ENCODE assay signal across 21 cellular contexts in genomic region chr5:97141031-97141430, GRCh38. TPM values are rescaled to one million over a fixed set of nuclear protein-coding genes. Genes with fewer than 3 reads are reported as not detected.
DNase-seq lines count a peak whose midpoint lies in the region; FAIRE-seq and TF ChIP-seq lines count a peak whose summit lies in the region.
"Had no signal": no experiment of that assay in that cellular context is flagged by ENCODE, and none has a peak within 500 bp of the region (broad histone marks: within the 10 kb centered on the region; RNA-seq: fewer than 3 reads in every experiment).

No MANE protein-coding gene starts in this region.

- CTCF ChIA-PET in Caco-2 (lab: Charles Lee): interaction anchor here (1.1 to 3.2 kb wide), 4 partner anchors 30 to 272 kb away, joined by 3 to 90 read pairs (median 6); no protein-coding TSS in a partner anchor
- CTCF ChIA-PET in mammary epithelial cell (lab: Charles Lee; ENCODE audit: low non-redundant PET): no interaction called here
- CTCF ChIA-PET in A673 (lab: Charles Lee): no interaction called here

- H4K8ac ChIP-seq in neuronal stem cell (ENCODE audit: low read depth, low read length): no peak overlapping the region

- dilution Hi-C loops in mammary epithelial cell (cut with HindIII; ENCODE audit: low sequenced_read_pairs): no loop called here

- TF ChIP-seq CTCF in Caco-2 (IDR thresholded peaks at IDR 0.05; ENCODE audit: insufficient read depth in 1 of 2, low read depth in 1 of 2, low read length in 1 of 2, severe bottlenecking in 1 of 2, unreplicated experiment in 1 of 2): no peak
- TF ChIP-seq CTCF in brain (conservative IDR thresholded peaks at IDR 0.05): no peak
- no peak for TF ChIP-seq CTCF in mammary epithelial cell (conservative IDR thresholded peaks at IDR 0.05 in 1 of 2, IDR thresholded peaks at IDR 0.05 in 1 of 2; ENCODE audit: extremely low read depth in 1 of 2, insufficient read depth in 1 of 2, low read depth in 1 of 2, low read length in 2 of 2)
- TF ChIP-seq CTCF in A673 (conservative IDR thresholded peaks at IDR 0.05; ENCODE audit: low read depth, low read length): no peak

- H3K18ac ChIP-seq in neuronal stem cell (ENCODE audit: low read length): no peak overlapping the region

- WGBS in neuronal stem cell (ENCODE audit: extremely low coverage in 2 of 2, insufficient read length in 2 of 2, insufficient replicate concordance in 1 of 2), 2 donors: no CpG with 5 or more reads among the region's 4 CpGs
- WGBS in mammary epithelial cell (ENCODE audit: low coverage, missing lambda C conversion rate): 48% methylated on average over 4 of the region's 4 CpGs

- no peak overlapping the region for H3K4me2 ChIP-seq in neuronal stem cell (ENCODE audit: insufficient read depth, low read length, poor library complexity, severe bottlenecking)
- H3K4me2 ChIP-seq in mammary epithelial cell (ENCODE audit: insufficient read depth, low read depth, low read length): no peak overlapping the region

- H3K27ac ChIP-seq in neuronal stem cell (replicated peaks; ENCODE audit: low read length) (no peak overlapping the region), mammary epithelial cell (ENCODE audit: insufficient read depth, low read depth, low read length) (no peak overlapping the region), A673 (ENCODE audit: low read depth, low read length, poor library complexity, severe bottlenecking) (no peak overlapping the region)
- H3K27ac ChIP-seq: RWPE1 had no signal

- H3K9me3 Mint-ChIP-seq in Caco-2 (ENCODE audit: unreplicated experiment) (no peaks in the 10 kb centered on the region), brain (no peaks in the 10 kb centered on the region)

- no peak overlapping the region for H2BK120ac ChIP-seq in neuronal stem cell (ENCODE audit: low read depth, low read length)

- H2AK5ac ChIP-seq in neuronal stem cell (ENCODE audit: low read depth, low read length): no peak overlapping the region

- no peak overlapping the region for H3K23ac ChIP-seq in neuronal stem cell (ENCODE audit: low read depth, low read length, poor library complexity)

- H4K20me1 ChIP-seq in mammary epithelial cell (ENCODE audit: insufficient read depth, low read length): no peaks in the 10 kb centered on the region

- H3K4me1 ChIP-seq in Caco-2: peaks cover 12% of the 10 kb centered on the region
- H3K4me1 ChIP-seq in neuronal stem cell (ENCODE audit: control insufficient read depth in 2 of 2, insufficient read depth in 1 of 2, low read depth in 1 of 2, low read length in 2 of 2): peaks cover 12 to 18% of the 10 kb centered on the region in 2 donors
- no peaks in the 10 kb centered on the region for H3K4me1 ChIP-seq in mammary epithelial cell (ENCODE audit: insufficient read depth, low read length)
- H3K4me1 ChIP-seq in A673 (ENCODE audit: insufficient read depth, low read length, poor library complexity, severe bottlenecking): no peaks in the 10 kb centered on the region

- no peaks in the 10 kb centered on the region for H3K79me2 ChIP-seq in mammary epithelial cell (ENCODE audit: insufficient read depth, low read length)

- intact Hi-C loops in Caco-2 (cut with micrococcal nuclease; ENCODE audit: unreplicated experiment) (loop anchor here (5.0 kb wide), 2 partner anchors 44 to 389 kb away; no protein-coding TSS in a partner anchor), mammary epithelial cell (cut with micrococcal nuclease) (loop anchor here (5.0 kb wide), 1 partner anchor 99 kb away; no protein-coding TSS in a partner anchor), A673 (cut with micrococcal nuclease; ENCODE audit: unreplicated experiment) (loop anchor here (5.0 kb wide), 3 partner anchors 144 to 799 kb away; no protein-coding TSS in a partner anchor)

- H4K91ac ChIP-seq in neuronal stem cell (ENCODE audit: low read depth, low read length, poor library complexity): no peak overlapping the region

- H3K9ac ChIP-seq in neuronal stem cell (ENCODE audit: low read depth, low read length, poor library complexity) (no peak overlapping the region), mammary epithelial cell (ENCODE audit: insufficient read depth, low read length) (no peak overlapping the region)

- no peak for DNase-seq in Caco-2
- DNase-seq in neuronal stem cell (ENCODE audit: low spot score): no peak
- no peak for DNase-seq in mammary epithelial cell
- no peak for DNase-seq in NCI-H2107 treated with DMSO at 0.1 percent for 48 hours (lab: John Stamatoyannopoulos, UW; ENCODE audit: unreplicated experiment)
- DNase-seq in A673 (ENCODE audit: low spot score): no peak
- no peak for DNase-seq in MG63
- DNase-seq: DMS53, IMR-90, Kasumi-1, NCI-H1417 treated with DMSO at 0.1 percent for 48 hours, NCI-H2081, NCI-H2227 treated with DMSO at 0.1 percent for 48 hours, NCI-H526 treated with DMSO at 0.1 percent for 48 hours, OCI-M1 had no signal

- peak overlapping the region; percentile 10 for H2AFZ ChIP-seq in neuronal stem cell (ENCODE audit: low read length)
- H2AFZ ChIP-seq in mammary epithelial cell (ENCODE audit: low read depth, low read length): no peak overlapping the region

- H3K4me3 ChIP-seq in Caco-2 (ENCODE audit: low read depth, low read length) (no peak overlapping the region), neuronal stem cell (ENCODE audit: low read length in 2 of 2) (peak overlapping the region in 1 of 2 donors; percentile 51), mammary epithelial cell (replicated peaks in 1 of 3; ENCODE audit: insufficient read depth in 1 of 3, low read depth in 2 of 3, low read length in 3 of 3) (no peak overlapping the region), A673 (ENCODE audit: low read depth, low read length, poor library complexity, severe bottlenecking) (no peak overlapping the region), MG63 (no peak overlapping the region)
- H3K4me3 ChIP-seq: GM12878, HAP-1 had no signal

- H3K36me3 Mint-ChIP-seq in Caco-2 (ENCODE audit: insufficient read depth, unreplicated experiment): no peaks in the 10 kb centered on the region
- no peaks in the 10 kb centered on the region for H3K36me3 Mint-ChIP-seq in brain

- FAIRE-seq in islet of Langerhans (lab: Jason Lieb, UNC): peak; percentile 13
- FAIRE-seq: GM12878, GM18507 had no signal

- no TSS peak for BruUV-seq in Caco-2 (replicated peaks; lab: Mats Ljungman, UMichigan)
- BruUV-seq in mammary epithelial cell (replicated peaks; lab: Mats Ljungman, UMichigan): no TSS peak
- no TSS peak for BruUV-seq in A673 (replicated peaks; lab: Mats Ljungman, UMichigan)

- no peak overlapping the region for H2BK15ac ChIP-seq in neuronal stem cell (ENCODE audit: low read length)

- no peaks in the 10 kb centered on the region for H3K27me3 ChIP-seq in Caco-2 (replicated peaks; ENCODE audit: control insufficient read depth, insufficient read depth, low read length)
- H3K27me3 ChIP-seq in neuronal stem cell (ENCODE audit: control insufficient read depth in 3 of 3, insufficient read depth in 3 of 3, low read depth in 1 of 3, low read length in 3 of 3): no peaks in the 10 kb centered on the region
- peaks cover 2% of the 10 kb centered on the region for H3K27me3 ChIP-seq in mammary epithelial cell (ENCODE audit: insufficient read depth, low read length)
- H3K27me3 ChIP-seq in A673 (replicated peaks; ENCODE audit: insufficient read depth, low read depth, low read length, poor library complexity): no peaks in the 10 kb centered on the region
- peaks cover 17% of the 10 kb centered on the region for H3K27me3 ChIP-seq in MG63

- no peak overlapping the region for H2BK5ac ChIP-seq in neuronal stem cell (ENCODE audit: low read length)

- no peak overlapping the region for H3K14ac ChIP-seq in neuronal stem cell (ENCODE audit: low read length)

- in situ Hi-C loops in mammary epithelial cell (cut with MboI; ENCODE audit: low sequenced_read_pairs in 2 of 2): no loop called here

- H3K4ac ChIP-seq in neuronal stem cell (ENCODE audit: low read length): no peak overlapping the region

- H3K4me3 Mint-ChIP-seq in Caco-2 (ENCODE audit: unreplicated experiment): peak overlapping the region; percentile 63
- H3K4me3 Mint-ChIP-seq in brain: peak overlapping the region; percentile 75 to 84 (median 81)

- no peak overlapping the region for H3K27ac Mint-ChIP-seq in Caco-2 (ENCODE audit: unreplicated experiment)
- H3K27ac Mint-ChIP-seq in brain: peak overlapping the region; percentile 23 to 79 (median 71)

- peaks cover 2% of the 10 kb centered on the region for H3K79me1 ChIP-seq in neuronal stem cell (ENCODE audit: low read depth, low read length)

- POLR2A ChIA-PET in Caco-2 (lab: Charles Lee): no interaction called here
- POLR2A ChIA-PET in A673 (lab: Charles Lee; ENCODE audit: low non-redundant PET): no interaction called here

- H3K9me3 ChIP-seq in Caco-2 (no peaks in the 10 kb centered on the region), neuronal stem cell (replicated peaks in 1 of 2; ENCODE audit: control insufficient read depth in 2 of 2, insufficient read depth in 1 of 2, low read depth in 1 of 2, low read length in 2 of 2) (no peaks in the 10 kb centered on the region), mammary epithelial cell (replicated peaks; ENCODE audit: insufficient read depth, low read length) (no peaks in the 10 kb centered on the region), A673 (ENCODE audit: low read depth, low read length, poor library complexity, severe bottlenecking) (no peaks in the 10 kb centered on the region), MG63 (no peaks in the 10 kb centered on the region)
- H3K9me3 ChIP-seq: HAP-1 had no signal

- peaks cover 16% of the 10 kb centered on the region for H3K4me1 Mint-ChIP-seq in Caco-2 (ENCODE audit: low read depth, unreplicated experiment)
- peaks cover 69% of the 10 kb centered on the region for H3K4me1 Mint-ChIP-seq in brain

- H3K27me3 Mint-ChIP-seq in Caco-2 (ENCODE audit: insufficient read depth, unreplicated experiment): no peaks in the 10 kb centered on the region
- H3K27me3 Mint-ChIP-seq in brain: no peaks in the 10 kb centered on the region

- no peak overlapping the region for H2BK12ac ChIP-seq in neuronal stem cell (ENCODE audit: low read length)

- no peaks in the 10 kb centered on the region for H3K36me3 ChIP-seq in Caco-2 (ENCODE audit: control insufficient read depth, insufficient read depth, low read length)
- H3K36me3 ChIP-seq in neuronal stem cell (replicated peaks in 1 of 2; ENCODE audit: control insufficient read depth in 2 of 2, insufficient read depth in 2 of 2, low read length in 2 of 2): peaks cover 0 to 2% of the 10 kb centered on the region in 2 donors
- no peaks in the 10 kb centered on the region for H3K36me3 ChIP-seq in mammary epithelial cell (ENCODE audit: insufficient read depth, low read length)
- H3K36me3 ChIP-seq in A673 (ENCODE audit: insufficient read depth, low read length, poor library complexity, severe bottlenecking): no peaks in the 10 kb centered on the region
- no peaks in the 10 kb centered on the region for H3K36me3 ChIP-seq in MG63
- H3K36me3 ChIP-seq: HAP-1 had no signal

RNA-seq across cellular contexts. Expression of gene LIX1, which starts 1.4 kb away (rescaled TPM):
- total RNA-seq in Caco-2 (2022) (4.0 and 4.1 TPM in 2 replicates), mammary epithelial cell (not detected), A673 (2021) (not detected in 2 replicates)
- polyA plus RNA-seq in brain (ENCODE audit: insufficient read depth, low read depth, low replicate concordance) (3.0 TPM), mammary epithelial cell (not detected)
- polyA plus RNA-seq in neuronal stem cell (2013, experiment 1 of 2): 131 TPM
- 135 TPM for polyA plus RNA-seq in neuronal stem cell (2013, experiment 2 of 2)
- not detected for polyA minus RNA-seq in mammary epithelial cell
- not detected in 2 replicates for total RNA-seq in MG63 (2014; rRNA removed; shearing (Covaris generic); ENCODE audit: low replicate concordance)
- total RNA-seq: A172, GM12878, IMR-90 had no signal
- polyA plus RNA-seq: IMR-90 had no signal

RNA-seq across cellular contexts. Expression of gene RIOK2, which starts 42.0 kb away (rescaled TPM):
- total RNA-seq in Caco-2 (2022) (36.3 and 38.7 TPM in 2 replicates), mammary epithelial cell (10 to 100 TPM; 18.5 to 38.3 TPM), A673 (2021) (42.9 and 44.1 TPM in 2 replicates)
- polyA plus RNA-seq in brain (ENCODE audit: insufficient read depth, low read depth, low replicate concordance) (5.2 TPM), mammary epithelial cell (5.9 TPM)
- 16.0 TPM for polyA plus RNA-seq in neuronal stem cell (2013, experiment 1 of 2)
- polyA plus RNA-seq in neuronal stem cell (2013, experiment 2 of 2): 18.5 TPM
- 16.2 TPM for polyA minus RNA-seq in mammary epithelial cell
- 28.4 and 29.2 TPM in 2 replicates for total RNA-seq in MG63 (2014; rRNA removed; shearing (Covaris generic); ENCODE audit: low replicate concordance)
